In genomic region chr12:54229624-54230212, GRCh38 we compare ENCODE assay signal across 1 cellular context.
TF ChIP-seq lines count a peak whose summit lies in the region.

No MANE protein-coding gene starts in this region.

TF ChIP-seq in HEK293, 187 proteins besides CTCF, POLR2A, EP300 and RAD21 (continued from another document):
- TF ChIP-seq PRDM10 (tag by site-specific recombination; IDR thresholded peaks at IDR 0.05): peak; percentile 57; the same call in 1 of the 2 replicates
- no peak for TF ChIP-seq ZNF341 (tag by site-specific recombination; IDR thresholded peaks at IDR 0.05; ENCODE audit: low read depth)
- TF ChIP-seq ZNF473 (tag by site-specific recombination; IDR thresholded peaks at IDR 0.05): no peak
- no peak for TF ChIP-seq ZNF10 (tag by site-specific recombination; IDR thresholded peaks at IDR 0.05)
- no peak for TF ChIP-seq ZNF48 (tag by site-specific recombination; IDR thresholded peaks at IDR 0.05)
- no peak for TF ChIP-seq ZNF169 (tag by site-specific recombination; IDR thresholded peaks at IDR 0.05)
- no peak for TF ChIP-seq ZNF645 (tag by site-specific recombination; IDR thresholded peaks at IDR 0.05)
- TF ChIP-seq ZNF146 (tag by site-specific recombination; IDR thresholded peaks at IDR 0.05): no peak
- peak; percentile 60; the same call in 1 of the 2 replicates for TF ChIP-seq ZNF558 (tag by site-specific recombination; IDR thresholded peaks at IDR 0.05)
- no peak for TF ChIP-seq INSM2 (tag by site-specific recombination; IDR thresholded peaks at IDR 0.05)
- no peak for TF ChIP-seq ZNF658 (tag by site-specific recombination; IDR thresholded peaks at IDR 0.05)
- no peak for TF ChIP-seq BCL11B (tag by site-specific recombination; IDR thresholded peaks at IDR 0.05; ENCODE audit: low read depth)
- peak; percentile 42; the same call in 1 of the 2 replicates for TF ChIP-seq HIC1 (tag by site-specific recombination; IDR thresholded peaks at IDR 0.05)
- TF ChIP-seq ZNF654 (tag by site-specific recombination; IDR thresholded peaks at IDR 0.05; ENCODE audit: low read depth): no peak
- 0 out of 2 replicates have a peak, but pooled peaks have one; percentile 7 for TF ChIP-seq TRIM28 (IDR thresholded peaks at IDR 0.05; ENCODE audit: borderline replicate concordance, low read length)
- no peak for TF ChIP-seq ZSCAN18 (tag by site-specific recombination; IDR thresholded peaks at IDR 0.05)
- no peak for TF ChIP-seq ZBTB48 (tag by site-specific recombination; IDR thresholded peaks at IDR 0.05)
- no peak for TF ChIP-seq ZNF280C (tag by site-specific recombination; IDR thresholded peaks at IDR 0.05)
- TF ChIP-seq YY2 (tag by site-specific recombination; IDR thresholded peaks at IDR 0.05): no peak
- no peak for TF ChIP-seq KLF7 (tag by site-specific recombination; IDR thresholded peaks at IDR 0.05; ENCODE audit: borderline replicate concordance)
- TF ChIP-seq GFI1B (tag by site-specific recombination; IDR thresholded peaks at IDR 0.05): peak; percentile 76; the same call in 1 of the 2 replicates
- TF ChIP-seq FEZF1 (tag by site-specific recombination; IDR thresholded peaks at IDR 0.05): peak; percentile 59; the same call in 1 of the 2 replicates
- no peak for TF ChIP-seq ZNF292 (tag by site-specific recombination; IDR thresholded peaks at IDR 0.05; ENCODE audit: borderline replicate concordance, low read depth)
- TF ChIP-seq ZNF776 (tag by site-specific recombination; IDR thresholded peaks at IDR 0.05; ENCODE audit: borderline replicate concordance): no peak
- TF ChIP-seq ZNF394 (tag by site-specific recombination; IDR thresholded peaks at IDR 0.05; ENCODE audit: borderline replicate concordance): no peak
- TF ChIP-seq ELK4 (IDR thresholded peaks at IDR 0.05; ENCODE audit: borderline replicate concordance, low read depth, low read length): no peak
- TF ChIP-seq ZBTB6 (tag by site-specific recombination; IDR thresholded peaks at IDR 0.05): no peak
- TF ChIP-seq SCRT2 (tag by site-specific recombination; IDR thresholded peaks at IDR 0.05): no peak; the same call in 1 of the 2 replicates
- 0 out of 2 replicates have a peak, but pooled peaks have one; percentile 13 for TF ChIP-seq ZNF404 (tag by site-specific recombination; IDR thresholded peaks at IDR 0.05)
- TF ChIP-seq IKZF3 (tag by site-specific recombination; IDR thresholded peaks at IDR 0.05): peak; percentile 60
- TF ChIP-seq SALL2 (tag by site-specific recombination; IDR thresholded peaks at IDR 0.05; ENCODE audit: borderline replicate concordance): no peak
- no peak for TF ChIP-seq TCF7L2 (IDR thresholded peaks at IDR 0.05; ENCODE audit: borderline replicate concordance, low read depth, low read length)
- TF ChIP-seq ZNF768 (tag by site-specific recombination; IDR thresholded peaks at IDR 0.05): no peak
- peak; percentile 64; the same call in 1 of the 2 replicates for TF ChIP-seq ZNF76 (tag by site-specific recombination; IDR thresholded peaks at IDR 0.05; ENCODE audit: borderline replicate concordance, low read depth)
- no peak for TF ChIP-seq ZNF549 (tag by site-specific recombination; IDR thresholded peaks at IDR 0.05)
- TF ChIP-seq MYNN (tag by site-specific recombination; IDR thresholded peaks at IDR 0.05; ENCODE audit: borderline replicate concordance): no peak
- TF ChIP-seq ZNF792 (tag by site-specific recombination; IDR thresholded peaks at IDR 0.05): no peak
- TF ChIP-seq ZNF366 (tag by site-specific recombination; conservative IDR thresholded peaks at IDR 0.05): peak; percentile 91
- TF ChIP-seq ZNF596 (tag by site-specific recombination; IDR thresholded peaks at IDR 0.05): no peak
- TF ChIP-seq ZNF184 (tag by site-specific recombination; IDR thresholded peaks at IDR 0.05): peak; percentile 66; the same call in 1 of the 2 replicates
- TF ChIP-seq ZNF18 (tag by site-specific recombination; IDR thresholded peaks at IDR 0.05): no peak
- peak; percentile 77 for TF ChIP-seq ZFP69B (tag by site-specific recombination; IDR thresholded peaks at IDR 0.05)
- TF ChIP-seq ZNF701 (tag by site-specific recombination; IDR thresholded peaks at IDR 0.05): no peak
- TF ChIP-seq ZNF274 (IDR thresholded peaks at IDR 0.05; ENCODE audit: low read length): no peak
- no peak for TF ChIP-seq ZNF274 (tag by site-specific recombination; IDR thresholded peaks at IDR 0.05; ENCODE audit: borderline replicate concordance)
- TF ChIP-seq GLI2 (tag by site-specific recombination; IDR thresholded peaks at IDR 0.05; ENCODE audit: borderline replicate concordance, low read depth): no peak
- TF ChIP-seq ZNF530 (tag by site-specific recombination; IDR thresholded peaks at IDR 0.05; ENCODE audit: low read depth): no peak
